Comparison of ENCODE assay signal across 17 cellular contexts in the genomic region with DNA sequence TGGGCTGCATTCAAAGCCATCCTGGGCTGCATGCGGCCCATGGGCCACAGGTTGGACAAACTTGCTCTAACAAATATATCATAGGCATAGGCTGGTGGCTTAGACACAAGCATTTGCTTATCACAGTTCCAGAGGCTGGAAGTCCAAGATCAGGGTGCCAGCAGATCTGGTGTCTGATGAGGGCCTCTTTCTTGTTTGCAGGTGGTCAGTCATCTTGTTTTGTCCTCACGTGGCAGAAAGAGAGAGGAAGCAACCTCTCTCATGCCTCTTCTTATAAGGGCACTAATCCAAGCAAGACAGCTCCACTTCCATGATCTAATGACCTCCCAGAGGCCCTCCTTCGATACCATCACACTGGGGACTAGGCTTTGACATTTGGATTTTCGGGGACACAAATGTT.
DNase-seq lines count a peak whose midpoint lies in the region; ATAC-seq and TF ChIP-seq lines count a peak whose summit lies in the region.
"Had no signal": no experiment of that assay in that cellular context is flagged by ENCODE, and none has a peak within 500 bp of the region (broad histone marks: within the 10 kb centered on the region; RNA-seq: fewer than 3 reads in every experiment).

No MANE protein-coding gene starts in this region.

- H3K9me3 ChIP-seq in right atrium auricular region (peaks cover 0 to under 1% of the 10 kb centered on the region in 2 donors), mucosa of descending colon (no peaks in the 10 kb centered on the region)
- H3K9me3 ChIP-seq: Caco-2 had no signal

- H3K36me3 ChIP-seq in right atrium auricular region (no peaks in the 10 kb centered on the region), mucosa of descending colon (ENCODE audit: low read depth) (no peaks in the 10 kb centered on the region)
- H3K36me3 ChIP-seq: BLaER1 had no signal

- POLR2A ChIA-PET in activated CD4-positive, alpha-beta T cell treated with anti-CD3 and anti-CD28 coated beads, Interleukin-2, amount 10 ng/mL, durations not matched to agents 7 days and 5 days (lab: Charles Lee) = interaction anchor here (0.6 kb wide), 1 partner anchor 129 kb away, joined by 3 read pairs; no protein-coding TSS in a partner anchor

- no peaks in the 10 kb centered on the region for H3K4me1 Mint-ChIP-seq in activated CD4-positive, alpha-beta T cell treated with anti-CD3 and anti-CD28 coated beads, Interleukin-2, amount 10 ng/mL, durations not matched to agents 7 days and 5 days
- H3K4me1 Mint-ChIP-seq: CD8-positive, alpha-beta memory T cell had no signal

- peaks cover 4 to 6% of the 10 kb centered on the region in 2 donors for H3K4me1 ChIP-seq in right atrium auricular region
- no peaks in the 10 kb centered on the region for H3K4me1 ChIP-seq in mucosa of descending colon (ENCODE audit: low read depth)
- H3K4me1 ChIP-seq: Caco-2 had no signal

- intact Hi-C loops in left cardiac atrium (cut with DNase I) = no loop called here
- intact Hi-C loops in mucosa of descending colon (cut with DNase I, micrococcal nuclease) = no loop called here

- no peak overlapping the region for H3K27ac Mint-ChIP-seq in activated CD4-positive, alpha-beta T cell treated with anti-CD3 and anti-CD28 coated beads, Interleukin-2, amount 10 ng/mL, durations not matched to agents 7 days and 5 days
- H3K27ac Mint-ChIP-seq: CD8-positive, alpha-beta memory T cell; HFFc6 had no signal

- peaks cover 20% of the 10 kb centered on the region for H3K27me3 Mint-ChIP-seq in activated CD4-positive, alpha-beta T cell treated with anti-CD3 and anti-CD28 coated beads, Interleukin-2, amount 10 ng/mL, durations not matched to agents 7 days and 5 days

- peak; percentile 2 for DNase-seq in activated CD4-positive, alpha-beta T cell treated with anti-CD3 and anti-CD28 coated beads, Interleukin-2, amount 10 ng/mL, durations not matched to agents 7 days and 5 days
- DNase-seq in activated CD4-positive, alpha-beta T cell treated with anti-CD3 and anti-CD28 coated beads for 4 hours = no peak
- DNase-seq in right atrium auricular region (ENCODE audit: low spot score) = peak; percentile 11
- DNase-seq in left cardiac atrium = no peak
- DNase-seq in mesenteric fat pad (ENCODE audit: low spot score) = peak; percentile 35
- DNase-seq in NCI-H128 (lab: John Stamatoyannopoulos, UW; ENCODE audit: unreplicated experiment) = no peak
- no peak for DNase-seq in mucosa of descending colon
- DNase-seq: 8988T; AML-193; Caco-2; CD8-positive, alpha-beta memory T cell; DMS53; GF-D8; GOT3; HCEC 1CT; HFFc6 had no signal

- H3K27ac ChIP-seq in right atrium auricular region = no peak overlapping the region
- H3K27ac ChIP-seq: BLaER1 had no signal

- peaks cover 2% of the 10 kb centered on the region for H3K36me3 Mint-ChIP-seq in activated CD4-positive, alpha-beta T cell treated with anti-CD3 and anti-CD28 coated beads, Interleukin-2, amount 10 ng/mL, durations not matched to agents 7 days and 5 days (ENCODE audit: low read depth)

- H3K27me3 ChIP-seq in right atrium auricular region = no peaks in the 10 kb centered on the region
- H3K27me3 ChIP-seq: BLaER1 had no signal

- CTCF ChIA-PET in activated CD4-positive, alpha-beta T cell treated with anti-CD3 and anti-CD28 coated beads, Interleukin-2, amount 10 ng/mL, durations not matched to agents 7 days and 5 days (lab: Charles Lee) = interaction anchor here (0.6 kb wide), 1 partner anchor 809 kb away, joined by 3 read pairs; no protein-coding TSS in a partner anchor

- H3K4me3 Mint-ChIP-seq in activated CD4-positive, alpha-beta T cell treated with anti-CD3 and anti-CD28 coated beads, Interleukin-2, amount 10 ng/mL, durations not matched to agents 7 days and 5 days = no peak overlapping the region
- H3K4me3 Mint-ChIP-seq: CD8-positive, alpha-beta memory T cell; HFFc6 had no signal

- H3K9me3 Mint-ChIP-seq in activated CD4-positive, alpha-beta T cell treated with anti-CD3 and anti-CD28 coated beads, Interleukin-2, amount 10 ng/mL, durations not matched to agents 7 days and 5 days = peaks cover 22% of the 10 kb centered on the region
- H3K9me3 Mint-ChIP-seq: HFFc6 had no signal

- no peak overlapping the region for H3K4me3 ChIP-seq in right atrium auricular region
- H3K4me3 ChIP-seq in mucosa of descending colon = no peak overlapping the region
- H3K4me3 ChIP-seq: BLaER1 had no signal

- no peak for TF ChIP-seq CTCF in right atrium auricular region (IDR thresholded peaks at IDR 0.05)
- no peak for TF ChIP-seq CTCF in mucosa of descending colon (IDR thresholded peaks at IDR 0.05)

- no peak for ATAC-seq in left cardiac atrium
- ATAC-seq in mucosa of descending colon = no peak

Comparison
In these comparisons a context has a peak if more than half of its experiments do, and no peak if none do; other contexts are left out.
1. DNase-seq: peak in activated CD4-positive, alpha-beta T cell treated with anti-CD3 and anti-CD28 coated beads, Interleukin-2, amount 10 ng/mL, durations not matched to agents 7 days and 5 days (single experiment), right atrium auricular region (single experiment) and mesenteric fat pad (single experiment); none in activated CD4-positive, alpha-beta T cell treated with anti-CD3 and anti-CD28 coated beads for 4 hours (0 of 2), left cardiac atrium (single experiment), NCI-H128 (single experiment) and mucosa of descending colon (0 of 3).